Comparison of ENCODE assay signal across 8 cellular contexts in the genomic region with DNA sequence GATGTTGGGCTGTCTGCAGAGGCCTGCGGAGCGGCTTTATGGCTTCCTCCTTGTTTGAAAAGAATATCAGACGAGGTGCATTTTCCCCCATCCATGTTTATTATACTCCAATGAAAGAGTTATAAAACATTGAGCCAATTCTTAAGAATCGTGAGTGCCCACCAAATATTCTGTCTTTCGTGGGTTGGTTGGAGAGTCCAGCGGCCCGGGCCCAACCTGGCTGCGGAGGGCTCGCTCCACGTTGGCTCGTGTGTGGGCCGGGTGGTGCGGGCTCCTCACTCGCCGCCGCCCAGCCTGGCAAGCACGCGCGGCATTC. TPM values are rescaled to one million over a fixed set of nuclear protein-coding genes. Genes with fewer than 3 reads are reported as not detected.
A peak's percentile ranks its signal among the peaks of the same experiment; 100 is the strongest.
DNase-seq lines count a peak whose midpoint lies in the region; ATAC-seq, FAIRE-seq and TF ChIP-seq lines count a peak whose summit lies in the region.

No MANE protein-coding gene starts in this region.

- H3K9me3 Mint-ChIP-seq in activated CD4-positive, alpha-beta T cell treated with anti-CD3 and anti-CD28 coated beads for 36 hours (ENCODE audit: low read depth) = no peaks in the 10 kb centered on the region

- H3K36me3 ChIP-seq in K562 (ENCODE audit: control insufficient read depth, insufficient read depth, low read length) (no peaks in the 10 kb centered on the region), right lobe of liver (no peaks in the 10 kb centered on the region), thoracic aorta (no peaks in the 10 kb centered on the region)

- no peak for TF ChIP-seq RAD21 in K562 (CRISPR knock-in tag; conservative IDR thresholded peaks at IDR 0.05 in 1 of 2, IDR thresholded peaks at IDR 0.05 in 1 of 2)

- peaks cover 2 to 72% of the 10 kb centered on the region in 2 experiments; a peak in 3 of 5 replicates for H3K4me1 ChIP-seq in K562 (replicated peaks in 1 of 2; ENCODE audit: control insufficient read depth in 2 of 2, insufficient read depth in 2 of 2, low read length in 2 of 2)
- H3K4me1 ChIP-seq in right lobe of liver = peaks cover 0 to 27% (median 11%) of the 10 kb centered on the region in 4 donors
- peaks cover 8 to 47% of the 10 kb centered on the region in 2 donors for H3K4me1 ChIP-seq in thoracic aorta (ENCODE audit: control insufficient read depth in 1 of 2, low read depth in 2 of 2)

- no peak for TF ChIP-seq CTCF in K562 (IDR thresholded peaks at IDR 0.05 in 2 of 3, conservative IDR thresholded peaks at IDR 0.05 in 1 of 3; ENCODE audit: insufficient read depth in 2 of 3, low read depth in 1 of 3, low read length in 3 of 3)
- no peak for TF ChIP-seq CTCF in right lobe of liver (IDR thresholded peaks at IDR 0.05)
- TF ChIP-seq CTCF in thoracic aorta (IDR thresholded peaks at IDR 0.05) = no peak

- POLR2A ChIA-PET in activated CD4-positive, alpha-beta T cell treated with anti-CD3 and anti-CD28 coated beads for 36 hours (lab: Charles Lee) = no interaction called here
- POLR2A ChIA-PET in K562 (lab: Yijun Ruan, JAX) = no interaction called here

- TF ChIP-seq EP300 in K562 (IDR thresholded peaks at IDR 0.05; ENCODE audit: low read length) = no peak

- peak overlapping the region; percentile 89 for H2AFZ ChIP-seq in K562 (ENCODE audit: low read depth, low read length)

- peak overlapping the region; percentile 50 for H3K4me3 ChIP-seq in K562
- H3K4me3 ChIP-seq in right lobe of liver = peak overlapping the region; percentile 41 to 71 (median 56)
- H3K4me3 ChIP-seq in thoracic aorta = peak overlapping the region; percentile 82

- TF ChIP-seq POLR2A in K562 (conservative IDR thresholded peaks at IDR 0.05) (no peak), right lobe of liver (IDR thresholded peaks at IDR 0.05) (no peak)

- H4K20me1 ChIP-seq in K562 (replicated peaks; ENCODE audit: control insufficient read depth, insufficient read depth, low read length) = peaks cover 33% of the 10 kb centered on the region

- FAIRE-seq in K562 (lab: Jason Lieb, UNC) = no peak

- peaks cover 8% of the 10 kb centered on the region for H3K36me3 Mint-ChIP-seq in activated CD4-positive, alpha-beta T cell treated with anti-CD3 and anti-CD28 coated beads for 36 hours (ENCODE audit: low read depth)

- H3K27ac ChIP-seq in K562 (ENCODE audit: extremely low read depth, low read depth, low read length) (no peak overlapping the region), right lobe of liver (peak overlapping the region in 1 of 3 donors; percentile 21), thoracic aorta (no peak overlapping the region)

- no peak overlapping the region for H3K4me2 ChIP-seq in K562 (ENCODE audit: insufficient read depth, low read length)

- H3K4me3 Mint-ChIP-seq in activated CD4-positive, alpha-beta T cell treated with anti-CD3 and anti-CD28 coated beads for 36 hours = peak overlapping the region; percentile 49

- no peak for ATAC-seq in activated CD4-positive, alpha-beta T cell treated with anti-CD3 and anti-CD28 coated beads for 36 hours
- ATAC-seq in K562 (no peak), right lobe of liver (no peak), thoracic aorta (ENCODE audit: insufficient number of reproducible peaks, low FRiP score, low read depth) (no peak)

- H3K27me3 ChIP-seq in K562 (ENCODE audit: control insufficient read depth in 2 of 2, insufficient read depth in 2 of 2, low read length in 2 of 2) (peaks cover 0 to 13% of the 10 kb centered on the region in 2 experiments; a peak in 2 of 5 replicates), right lobe of liver (no peaks in the 10 kb centered on the region), thoracic aorta (replicated peaks; ENCODE audit: insufficient read depth) (no peaks in the 10 kb centered on the region)

- no peak overlapping the region for H3K27ac Mint-ChIP-seq in activated CD4-positive, alpha-beta T cell treated with anti-CD3 and anti-CD28 coated beads for 36 hours

- BruUV-seq in K562 (replicated peaks; lab: Mats Ljungman, UMichigan) = no TSS peak

- H3K9me1 ChIP-seq in K562 (ENCODE audit: control insufficient read depth, insufficient read depth, low read length) = peaks cover 4% of the 10 kb centered on the region

- H3K4me1 Mint-ChIP-seq in activated CD4-positive, alpha-beta T cell treated with anti-CD3 and anti-CD28 coated beads for 36 hours = peaks cover 26% of the 10 kb centered on the region

- CTCF ChIA-PET in activated CD4-positive, alpha-beta T cell treated with anti-CD3 and anti-CD28 coated beads for 36 hours (lab: Charles Lee) = no interaction called here
- CTCF ChIA-PET in K562 (lab: Yijun Ruan, JAX; ENCODE audit: low intra/inter-chr PET ratio) = no interaction called here

- no peaks in the 10 kb centered on the region for H3K79me2 ChIP-seq in K562 (ENCODE audit: control insufficient read depth, insufficient read depth, low read length)

- H3K27me3 Mint-ChIP-seq in activated CD4-positive, alpha-beta T cell treated with anti-CD3 and anti-CD28 coated beads for 36 hours = no peaks in the 10 kb centered on the region

- DNase-seq in activated CD4-positive, alpha-beta T cell treated with anti-CD3 and anti-CD28 coated beads for 36 hours = peak; percentile 5
- DNase-seq in activated CD4-positive, alpha-beta T cell treated with anti-CD3 and anti-CD28 coated beads, Interleukin-2, amount 50 U/mL, for 1 hour = no peak
- no peak for DNase-seq in K562 (ENCODE audit: extremely low read depth in 1 of 4, low spot score in 3 of 4)
- peak in 1 of 3 donors; percentile 44 for DNase-seq in right lobe of liver
- no peak for DNase-seq in thoracic aorta (ENCODE audit: low spot score)
- DNase-seq in NCI-H226 = no peak
- DNase-seq in HUDEP-2 (lab: John Stamatoyannopoulos, UW; ENCODE audit: unreplicated experiment in 76 of 76) = no peak
- no peak for DNase-seq in inferior parietal cortex (ENCODE audit: extremely low spot score)

- H3K9me3 ChIP-seq in K562 (replicated peaks; ENCODE audit: control insufficient read depth, insufficient read depth, low read depth, low read length) (no peaks in the 10 kb centered on the region), right lobe of liver (no peaks in the 10 kb centered on the region), thoracic aorta (no peaks in the 10 kb centered on the region)

- intact Hi-C loops in activated CD4-positive, alpha-beta T cell treated with anti-CD3 and anti-CD28 coated beads for 36 hours (cut with DNase I, micrococcal nuclease) = loop anchor here (2.0 to 10.0 kb wide), 2 partner anchors 145 to 229 kb away; partner anchors contain the start of gene UGGT1 (in 1 of the 2)
- intact Hi-C loops in K562 (cut with micrococcal nuclease) = no loop called here
- intact Hi-C loops in right lobe of liver (cut with DNase I) = loop anchor here in 1 of 2 donors (10.0 kb wide), 1 partner anchor 135 kb away; no protein-coding TSS in a partner anchor

- peak overlapping the region in 1 of 2 experiments; percentile 93; a peak in 2 of 4 replicates for H3K9ac ChIP-seq in K562 (ENCODE audit: insufficient read depth in 1 of 2, low read depth in 2 of 2, low read length in 2 of 2)

- WGBS in K562 (ENCODE audit: insufficient coverage, low coverage, missing lambda C conversion rate) = 72% methylated on average over 12 of the region's 19 CpGs
- WGBS in right lobe of liver (ENCODE audit: insufficient coverage, low coverage, low lambda C conversion rate, missing lambda C conversion rate) = 29% methylated on average over 4 of the region's 19 CpGs

- in situ Hi-C loops in K562 (cut with MboI) = no loop called here

TF ChIP-seq in K562, 482 proteins besides CTCF, POLR2A, EP300 and RAD21:
- TF ChIP-seq HBP1 (CRISPR knock-in tag; IDR thresholded peaks at IDR 0.05) (no peak), ZNF277 (CRISPR knock-in tag; IDR thresholded peaks at IDR 0.05; ENCODE audit: borderline replicate concordance) (no peak)

RNA-seq across cellular contexts. Expression of gene HS6ST1, which starts 0.7 kb away (rescaled TPM):
- total RNA-seq in activated CD4-positive, alpha-beta T cell treated with anti-CD3 and anti-CD28 coated beads for 36 hours = 10 to 100 TPM; 12.8 to 13.8 TPM
- 7.0 and 16.3 TPM in 2 replicates for total RNA-seq in K562 (2011; cell fraction: chromatin; rRNA removed; ENCODE audit: low replicate concordance)
- 9.8 and 10.7 TPM in 2 replicates for total RNA-seq in K562 (2011; cell fraction: nucleolus; rRNA removed)
- 6.6 and 7.6 TPM in 2 replicates for total RNA-seq in K562 (2011; cell fraction: nucleoplasm; rRNA removed)
- total RNA-seq in K562 (2014; rRNA removed) (5.9 and 12.1 TPM in 2 replicates), K562 (2014; rRNA removed; fragmentation: Illumina TruSeq; extraction: Trizol) (1.6 and 2.0 TPM in 2 replicates), K562 (2015; rRNA removed; fragmentation: Illumina TruSeq; extraction: Trizol) (6.7 and 7.1 TPM in 2 replicates), K562 (2021) (7.3 and 7.4 TPM in 2 replicates), right lobe of liver (10 to 100 TPM; 18.0 to 53.5 (median 31.0) TPM), thoracic aorta (10 to 100 TPM; 21.8 to 32.4 TPM)
- polyA plus RNA-seq in K562 (2011; rRNA removed) (1.6 and 1.8 TPM in 2 replicates), K562 (2014; fragmentation: Illumina TruSeq; extraction: Trizol) (3.8 and 4.2 TPM in 2 replicates), K562 (2014; fragmentation: Nextera tagmentation; extraction: Ambion mirVana) (under 1 TPM; 0.06 to 0.08 TPM), K562 (2014; rRNA removed) (4.0 and 4.5 TPM in 2 replicates)
- 2.4 and 6.4 TPM in 2 replicates for polyA plus RNA-seq in K562 (2011; cell fraction: cytosol; rRNA removed)
- 1.7 and 4.2 TPM in 2 replicates for polyA plus RNA-seq in K562 (2011; cell fraction: nucleus; rRNA removed)
- polyA plus RNA-seq in K562 (2012) = 7.4 and 9.3 TPM in 2 replicates
- polyA minus RNA-seq in K562 (2011; rRNA and poly(A)+ RNA removed) = 1.8 and 3.2 TPM in 2 replicates
- polyA minus RNA-seq in K562 (2011; cell fraction: cytosol; rRNA and poly(A)+ RNA removed) = 4.0 and 4.2 TPM in 2 replicates
- polyA minus RNA-seq in K562 (2011; cell fraction: nucleus; rRNA and poly(A)+ RNA removed) = 7.3 and 11.7 TPM in 2 replicates
